In the genomic region with DNA sequence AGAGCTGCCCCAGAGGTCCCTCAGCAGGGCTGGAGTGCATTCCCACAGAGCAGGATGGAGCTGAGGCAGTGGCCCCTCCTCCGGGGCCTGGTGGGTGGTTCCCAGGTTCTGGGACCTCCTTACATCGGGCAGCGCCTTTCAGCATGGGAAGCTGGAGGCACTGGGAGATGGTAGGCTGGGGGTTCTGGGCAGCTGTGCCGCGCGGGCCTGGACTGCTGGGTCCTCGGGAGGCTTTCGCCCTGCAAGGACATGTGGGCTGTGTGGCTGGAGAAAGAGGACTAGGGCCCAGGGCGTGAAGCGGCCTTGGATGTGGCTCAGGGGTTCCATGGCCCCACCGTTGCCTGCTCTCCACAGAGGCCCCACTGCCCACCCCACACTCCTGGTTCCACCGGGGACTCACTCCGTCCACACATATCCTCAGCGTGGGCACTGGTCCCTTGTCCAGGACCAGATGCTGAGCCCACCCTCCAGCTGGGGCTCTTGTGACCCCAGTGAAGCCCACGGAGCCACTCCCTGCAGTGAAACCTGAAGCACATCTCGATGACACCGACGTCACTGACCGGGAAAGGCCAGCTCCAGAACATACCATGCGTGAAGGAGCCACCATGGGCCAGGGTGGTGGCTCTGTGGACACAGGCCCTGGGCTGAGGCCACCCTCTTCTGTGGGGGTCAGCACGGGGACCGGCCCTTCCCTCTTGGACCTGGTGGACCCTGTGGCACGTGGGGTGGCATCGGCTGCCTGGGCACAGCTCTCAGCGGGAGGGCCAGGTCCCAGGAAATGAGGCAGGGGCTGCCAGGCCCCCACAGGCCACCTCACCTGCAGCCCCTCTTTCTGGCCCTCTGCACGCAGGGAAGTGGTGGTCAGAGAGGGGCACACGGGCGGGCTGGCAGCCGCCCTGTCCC, we compare ENCODE assay signal across 1 cellular context.
TF ChIP-seq lines count a peak whose summit lies in the region.

No MANE protein-coding gene starts in this region.

TF ChIP-seq in GM23338, 12 proteins besides CTCF, POLR2A, EP300 and RAD21 (continued from another document):
- TF ChIP-seq, protein P1, sequence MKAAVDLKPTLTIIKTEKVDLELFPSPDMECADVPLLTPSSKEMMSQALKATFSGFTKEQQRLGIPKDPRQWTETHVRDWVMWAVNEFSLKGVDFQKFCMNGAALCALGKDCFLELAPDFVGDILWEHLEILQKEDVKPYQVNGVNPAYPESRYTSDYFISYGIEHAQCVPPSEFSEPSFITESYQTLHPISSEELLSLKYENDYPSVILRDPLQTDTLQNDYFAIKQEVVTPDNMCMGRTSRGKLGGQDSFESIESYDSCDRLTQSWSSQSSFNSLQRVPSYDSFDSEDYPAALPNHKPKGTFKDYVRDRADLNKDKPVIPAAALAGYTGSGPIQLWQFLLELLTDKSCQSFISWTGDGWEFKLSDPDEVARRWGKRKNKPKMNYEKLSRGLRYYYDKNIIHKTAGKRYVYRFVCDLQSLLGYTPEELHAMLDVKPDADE (IDR thresholded peaks at IDR 0.05), result no peak
- TF ChIP-seq ZNF331 (CRISPR knock-in tag; IDR thresholded peaks at IDR 0.05; ENCODE audit: low read depth) (no peak), POLR2AphosphoS5 (IDR thresholded peaks at IDR 0.05; ENCODE audit: low read depth) (no peak)
- TF ChIP-seq, protein P2, sequence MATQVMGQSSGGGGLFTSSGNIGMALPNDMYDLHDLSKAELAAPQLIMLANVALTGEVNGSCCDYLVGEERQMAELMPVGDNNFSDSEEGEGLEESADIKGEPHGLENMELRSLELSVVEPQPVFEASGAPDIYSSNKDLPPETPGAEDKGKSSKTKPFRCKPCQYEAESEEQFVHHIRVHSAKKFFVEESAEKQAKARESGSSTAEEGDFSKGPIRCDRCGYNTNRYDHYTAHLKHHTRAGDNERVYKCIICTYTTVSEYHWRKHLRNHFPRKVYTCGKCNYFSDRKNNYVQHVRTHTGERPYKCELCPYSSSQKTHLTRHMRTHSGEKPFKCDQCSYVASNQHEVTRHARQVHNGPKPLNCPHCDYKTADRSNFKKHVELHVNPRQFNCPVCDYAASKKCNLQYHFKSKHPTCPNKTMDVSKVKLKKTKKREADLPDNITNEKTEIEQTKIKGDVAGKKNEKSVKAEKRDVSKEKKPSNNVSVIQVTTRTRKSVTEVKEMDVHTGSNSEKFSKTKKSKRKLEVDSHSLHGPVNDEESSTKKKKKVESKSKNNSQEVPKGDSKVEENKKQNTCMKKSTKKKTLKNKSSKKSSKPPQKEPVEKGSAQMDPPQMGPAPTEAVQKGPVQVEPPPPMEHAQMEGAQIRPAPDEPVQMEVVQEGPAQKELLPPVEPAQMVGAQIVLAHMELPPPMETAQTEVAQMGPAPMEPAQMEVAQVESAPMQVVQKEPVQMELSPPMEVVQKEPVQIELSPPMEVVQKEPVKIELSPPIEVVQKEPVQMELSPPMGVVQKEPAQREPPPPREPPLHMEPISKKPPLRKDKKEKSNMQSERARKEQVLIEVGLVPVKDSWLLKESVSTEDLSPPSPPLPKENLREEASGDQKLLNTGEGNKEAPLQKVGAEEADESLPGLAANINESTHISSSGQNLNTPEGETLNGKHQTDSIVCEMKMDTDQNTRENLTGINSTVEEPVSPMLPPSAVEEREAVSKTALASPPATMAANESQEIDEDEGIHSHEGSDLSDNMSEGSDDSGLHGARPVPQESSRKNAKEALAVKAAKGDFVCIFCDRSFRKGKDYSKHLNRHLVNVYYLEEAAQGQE (IDR thresholded peaks at IDR 0.05; ENCODE audit: unreplicated experiment), result no peak
